ENCODE assay signal across 15 cellular contexts in the genomic region with DNA sequence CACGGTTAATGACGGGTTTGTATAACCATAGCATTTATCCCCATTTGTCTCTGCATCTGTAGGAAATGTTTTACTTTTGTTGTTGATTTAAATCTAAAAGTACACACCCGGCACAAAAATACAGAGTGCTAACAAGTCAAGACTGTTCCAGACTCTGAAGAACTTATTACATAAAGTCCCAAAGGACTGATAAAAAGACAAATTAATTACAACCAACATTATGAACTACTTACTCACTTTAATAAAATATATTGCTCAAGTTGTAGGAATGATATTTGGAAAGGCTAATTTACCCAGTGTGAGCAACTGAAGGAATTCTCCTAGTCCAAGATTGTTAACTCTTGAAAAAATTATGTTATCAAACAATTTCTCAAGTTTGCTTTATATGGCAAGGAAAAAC.
"Had no signal": no experiment of that assay in that cellular context is flagged by ENCODE, and none has a peak within 500 bp of the region (broad histone marks: within the 10 kb centered on the region; RNA-seq: fewer than 3 reads in every experiment).

No MANE protein-coding gene starts in this region.

- FAIRE-seq: endothelial cell of umbilical vein had no signal

- H3K27ac Mint-ChIP-seq: activated naive CD8-positive, alpha-beta T cell treated with anti-CD3 and anti-CD28 coated beads, Interleukin-2, amount 50 U/mL, for 24 hours; activated T-helper 1 cell treated with anti-CD3 and anti-CD28 coated beads, Interleukin-12 subunit alpha, Interleukin-12 subunit beta, Interleukin-2, Interleukin-4 antibody, amounts not matched to agents 30 ng/mL and 10 ng/mL and 1 ng/mL, durations not matched to agents 14 hours and 24 hours and 36 hours; stimulated activated memory B cell treated with anti-CD40 and anti-IgM and Interleukin-4, amounts not matched to agents 10 μg/mL and 1 μg/mL and 100 μg/mL, for 72 hours had no signal

- H3K27me3 Mint-ChIP-seq: naive B cell; stimulated activated memory B cell treated with anti-CD40 and anti-IgM and Interleukin-4, amounts not matched to agents 10 μg/mL and 1 μg/mL and 100 μg/mL, for 72 hours had no signal

- DNase-seq: activated CD4-positive, CD25-positive, alpha-beta regulatory T cell treated with anti-CD3 and anti-CD28 coated beads, Interleukin-2, amount 50 U/mL, for 72 hours; activated naive CD4-positive, alpha-beta T cell treated with Interleukin-2 at 50 U/mL for 16 hours; activated naive CD8-positive, alpha-beta T cell treated with anti-CD3 and anti-CD28 coated beads, Interleukin-2, amount 50 U/mL, for 24 hours; colonic mucosa; foreskin melanocyte; heart left ventricle; left colon; mammary epithelial cell; naive B cell; stimulated activated CD4-positive, alpha-beta T cell treated with anti-CD3 and anti-CD28 coated beads, Interleukin-2, amount 100 ng/mL, for 48 hours; transverse colon had no signal

- H3K4me1 ChIP-seq: colonic mucosa, parathyroid adenoma had no signal

- H3K27ac ChIP-seq: colonic mucosa, parathyroid adenoma had no signal

- H3K9me3 Mint-ChIP-seq: activated naive CD8-positive, alpha-beta T cell treated with anti-CD3 and anti-CD28 coated beads, Interleukin-2, amount 50 U/mL, for 24 hours; activated T-helper 1 cell treated with anti-CD3 and anti-CD28 coated beads, Interleukin-12 subunit alpha, Interleukin-12 subunit beta, Interleukin-2, Interleukin-4 antibody, amounts not matched to agents 30 ng/mL and 10 ng/mL and 1 ng/mL, durations not matched to agents 14 hours and 24 hours and 36 hours; naive B cell; stimulated activated memory B cell treated with anti-CD40 and anti-IgM and Interleukin-4, amounts not matched to agents 10 μg/mL and 1 μg/mL and 100 μg/mL, for 72 hours had no signal

- H3K36me3 Mint-ChIP-seq: naive B cell had no signal

- H3K4me1 Mint-ChIP-seq: activated naive CD8-positive, alpha-beta T cell treated with anti-CD3 and anti-CD28 coated beads, Interleukin-2, amount 50 U/mL, for 24 hours; stimulated activated memory B cell treated with anti-CD40 and anti-IgM and Interleukin-4, amounts not matched to agents 10 μg/mL and 1 μg/mL and 100 μg/mL, for 72 hours had no signal

- ATAC-seq: activated naive CD8-positive, alpha-beta T cell treated with anti-CD3 and anti-CD28 coated beads, Interleukin-2, amount 50 U/mL, for 24 hours; left colon; stimulated activated memory B cell treated with anti-CD40 and anti-IgM and Interleukin-4, amounts not matched to agents 10 μg/mL and 1 μg/mL and 100 μg/mL, for 72 hours had no signal

- H3K27me3 ChIP-seq: colonic mucosa, heart left ventricle, transverse colon had no signal

- H3K4me3 Mint-ChIP-seq: activated naive CD8-positive, alpha-beta T cell treated with anti-CD3 and anti-CD28 coated beads, Interleukin-2, amount 50 U/mL, for 24 hours; activated T-helper 1 cell treated with anti-CD3 and anti-CD28 coated beads, Interleukin-12 subunit alpha, Interleukin-12 subunit beta, Interleukin-2, Interleukin-4 antibody, amounts not matched to agents 30 ng/mL and 10 ng/mL and 1 ng/mL, durations not matched to agents 14 hours and 24 hours and 36 hours; naive B cell; stimulated activated memory B cell treated with anti-CD40 and anti-IgM and Interleukin-4, amounts not matched to agents 10 μg/mL and 1 μg/mL and 100 μg/mL, for 72 hours had no signal

- H3K36me3 ChIP-seq: colonic mucosa, transverse colon had no signal

- H3K4me3 ChIP-seq: colonic mucosa, heart left ventricle, transverse colon had no signal

- H3K9me3 ChIP-seq: colonic mucosa, heart left ventricle, transverse colon had no signal
